In the genomic region with DNA sequence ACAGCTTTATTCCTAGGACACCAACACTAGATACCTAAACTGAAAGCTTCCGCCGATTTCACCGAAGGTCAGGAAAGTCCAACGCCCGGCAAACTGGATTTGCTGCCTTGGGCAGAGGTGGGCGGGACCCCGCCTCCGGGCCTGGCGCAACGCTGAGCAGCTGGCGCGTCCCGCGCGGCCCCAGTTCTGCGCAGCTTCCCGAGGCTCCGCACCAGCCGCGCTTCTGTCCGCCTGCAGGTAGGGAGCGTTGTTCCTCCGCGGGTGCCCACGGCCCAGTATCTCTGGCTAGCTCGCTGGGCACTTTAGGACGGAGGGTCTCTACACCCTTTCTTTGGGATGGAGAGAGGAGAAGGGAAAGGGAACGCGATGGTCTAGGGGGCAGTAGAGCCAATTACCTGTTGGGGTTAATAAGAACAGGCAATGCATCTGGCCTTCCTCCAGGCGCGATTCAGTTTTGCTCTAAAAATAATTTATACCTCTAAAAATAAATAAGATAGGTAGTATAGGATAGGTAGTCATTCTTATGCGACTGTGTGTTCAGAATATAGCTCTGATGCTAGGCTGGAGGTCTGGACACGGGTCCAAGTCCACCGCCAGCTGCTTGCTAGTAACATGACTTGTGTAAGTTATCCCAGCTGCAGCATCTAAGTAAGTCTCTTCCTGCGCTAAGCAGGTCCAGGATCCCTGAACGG, we compare ENCODE assay signal across 8 cellular contexts. TPM values are rescaled to one million over a fixed set of nuclear protein-coding genes. Genes with fewer than 3 reads are reported as not detected.
A peak's percentile ranks its signal among the peaks of the same experiment; 100 is the strongest.
DNase-seq lines count a peak whose midpoint lies in the region; ATAC-seq and TF ChIP-seq lines count a peak whose summit lies in the region.

Gene CD274, plus strand, starts transcription at position 183 of the 692 bp plus-strand sequence. CDS start 5,572 bp downstream, outside the sequence.

- intact Hi-C loops in head of caudate nucleus (cut with DNase I) = loop anchor here (10.0 kb wide), 1 partner anchor 134 kb away; no protein-coding TSS in a partner anchor
- intact Hi-C loops in thyroid gland (cut with DNase I) = no loop called here

- TF ChIP-seq CTCF in osteocyte (IDR thresholded peaks at IDR 0.05) = peak; percentile 77
- peak; percentile 25 to 83 (median 70) for TF ChIP-seq CTCF in thyroid gland (IDR thresholded peaks at IDR 0.05)

- DNase-seq in Daoy (ENCODE audit: low read depth) = peak; percentile 98
- DNase-seq in LHCN-M2 (ENCODE audit: low read depth) = peak; percentile 89
- peak; percentile 46 for DNase-seq in SKM-1 (lab: John Stamatoyannopoulos, UW; ENCODE audit: unreplicated experiment)
- DNase-seq in activated naive CD4-positive, alpha-beta T cell treated with anti-CD3 and anti-CD28 coated beads, Interleukin-2, amount 50 U/mL, for 72 hours (ENCODE audit: low spot score in 2 of 2) = peak; percentile 80 to 93
- DNase-seq in head of caudate nucleus = peak; percentile 54 to 91 (median 82)
- peak; percentile 92 for DNase-seq in osteocyte (ENCODE audit: extremely low spot score, unreplicated experiment)
- peak; percentile 94 to 96 for DNase-seq in thyroid gland

- H3K9me3 ChIP-seq in thyroid gland = no peaks in the 10 kb centered on the region

- peak; percentile 64 for ATAC-seq in GM21825 (IDR thresholded peaks at IDR 0.05; ENCODE audit: unreplicated experiment)
- ATAC-seq in activated naive CD4-positive, alpha-beta T cell treated with anti-CD3 and anti-CD28 coated beads, Interleukin-2, amount 50 U/mL, for 72 hours = peak; percentile 64 to 78

- no peaks in the 10 kb centered on the region for H3K27me3 Mint-ChIP-seq in osteocyte (ENCODE audit: unreplicated experiment)

- peak within 1 kb of the TSS; percentile 72 to 91 (median 88) for H3K27ac ChIP-seq in thyroid gland

- H3K36me3 Mint-ChIP-seq in activated naive CD4-positive, alpha-beta T cell treated with anti-CD3 and anti-CD28 coated beads, Interleukin-2, amount 50 U/mL, for 72 hours = peaks cover 24 to 26% of the 10 kb centered on the region in 2 donors
- no peaks in the 10 kb centered on the region for H3K36me3 Mint-ChIP-seq in osteocyte (ENCODE audit: unreplicated experiment)

- peak within 1 kb of the TSS; percentile 85 for H3K4me3 Mint-ChIP-seq in osteocyte (ENCODE audit: unreplicated experiment)

- peaks cover 0 to 4% of the 10 kb centered on the region in 2 donors for H3K9me3 Mint-ChIP-seq in activated naive CD4-positive, alpha-beta T cell treated with anti-CD3 and anti-CD28 coated beads, Interleukin-2, amount 50 U/mL, for 72 hours
- H3K9me3 Mint-ChIP-seq in osteocyte (ENCODE audit: unreplicated experiment) = no peaks in the 10 kb centered on the region

- H3K27me3 ChIP-seq in thyroid gland = no peaks in the 10 kb centered on the region

- peak within 1 kb of the TSS; percentile 96 to 97 for H3K27ac Mint-ChIP-seq in activated naive CD4-positive, alpha-beta T cell treated with anti-CD3 and anti-CD28 coated beads, Interleukin-2, amount 50 U/mL, for 72 hours
- peak within 1 kb of the TSS; percentile 92 for H3K27ac Mint-ChIP-seq in osteocyte (ENCODE audit: unreplicated experiment)

- no peaks in the 10 kb centered on the region for H3K36me3 ChIP-seq in thyroid gland

- peak within 1 kb of the TSS in 2 of 3 donors; percentile 38 to 52 for H3K4me3 ChIP-seq in thyroid gland (replicated peaks in 1 of 3)

- 6 to 12% methylated on average over 29 to 36 of the region's 36 CpGs for whole genome bisulfite sequencing in thyroid gland, 2 donors

- H3K4me1 Mint-ChIP-seq in osteocyte (ENCODE audit: unreplicated experiment) = peaks cover 16% of the 10 kb centered on the region

- peaks cover 6 to 12% of the 10 kb centered on the region in 2 donors for H3K4me1 ChIP-seq in thyroid gland

- TF ChIP-seq POLR2A in thyroid gland (IDR thresholded peaks at IDR 0.05) = peak in 1 of 2 donors; percentile 83

RNA-seq across cellular contexts. Expression of gene CD274, which starts in this region (rescaled TPM):
- 17.0 and 21.1 TPM in 2 replicates for total RNA-seq in Daoy (2014; rRNA removed; shearing (Covaris generic))
- total RNA-seq in LHCN-M2 (2014; rRNA removed) (5.5 and 7.9 TPM in 2 replicates), osteocyte (0.31 and 0.43 TPM in 2 replicates), thyroid gland (1 to 10 TPM; 3.0 to 6.5 (median 4.9) TPM)
- polyA plus RNA-seq in LHCN-M2 (2012) = 2.9 TPM
- 10 to 100 TPM; 34.5 to 65.5 TPM for total RNA-seq in activated naive CD4-positive, alpha-beta T cell treated with anti-CD3 and anti-CD28 coated beads, Interleukin-2, amount 50 U/mL, for 72 hours

Comparison
In these comparisons a context has a peak if more than half of its experiments do, and no peak if none do; other contexts are left out.
1. Peak in every context shown above with its lines: DNase-seq, ATAC-seq, H3K4me3 ChIP-seq and H3K27ac ChIP-seq.
2. Peak in DNase-seq in osteocyte; RNA of the gene not detected or under 1 TPM.
3. DNase-seq: peak in every context shown above with its lines; median percentile 98 in Daoy; 95 in thyroid gland; 92 in osteocyte; 89 in LHCN-M2; 86 in activated naive CD4-positive, alpha-beta T cell treated with anti-CD3 and anti-CD28 coated beads, Interleukin-2, amount 50 U/mL, for 72 hours; 82 in head of caudate nucleus; 46 in SKM-1.